ENCODE assay signal across 1 cellular context in genomic region chr2:174959787-174960186, GRCh38.
TF ChIP-seq lines count a peak whose summit lies in the region.

No MANE protein-coding gene starts in this region.

TF ChIP-seq in SK-N-SH treated with all-trans-retinoic acid at 6 μM for 48 hours, 23 proteins besides CTCF, POLR2A, EP300 and RAD21 (continued from another document):
- TF ChIP-seq TOX (CRISPR knock-in tag; IDR thresholded peaks at IDR 0.05; ENCODE audit: borderline replicate concordance) = no peak
